In genomic region chr16:3171181-3171854, GRCh38 we compare ENCODE assay signal across 9 cellular contexts. TPM values are rescaled to one million over a fixed set of nuclear protein-coding genes. Genes with fewer than 3 reads are reported as not detected.
DNase-seq lines count a peak whose midpoint lies in the region; ATAC-seq, FAIRE-seq and TF ChIP-seq lines count a peak whose summit lies in the region.
"Had no signal": no experiment of that assay in that cellular context is flagged by ENCODE, and none has a peak within 500 bp of the region (broad histone marks: within the 10 kb centered on the region; RNA-seq: fewer than 3 reads in every experiment).

No MANE protein-coding gene starts in this region.

- POLR2A ChIA-PET in K562 (lab: Yijun Ruan, JAX) (interaction anchor here (0.6 to 1.6 kb wide), 5 partner anchors 10 to 112 kb away, joined by 3 to 8 read pairs (median 3); partner anchors contain the start of gene ZNF263), RWPE1 (lab: Yijun Ruan, JAX; ENCODE audit: low non-redundant PET) (no interaction called here)

- WGBS in K562 (ENCODE audit: insufficient coverage, low coverage, missing lambda C conversion rate): 33% methylated on average over 31 of the region's 35 CpGs

- CTCF ChIA-PET in K562 (lab: Yijun Ruan, JAX; ENCODE audit: low intra/inter-chr PET ratio): no interaction called here
- CTCF ChIA-PET in RWPE1 (lab: Yijun Ruan, JAX): interaction anchor here (0.6 to 1.3 kb wide), 3 partner anchors 82 to 121 kb away, joined by 3 to 5 read pairs (median 4); no protein-coding TSS in a partner anchor

- peaks cover 8% of the 10 kb centered on the region for H3K4me1 ChIP-seq in NT2/D1 (ENCODE audit: insufficient read depth, insufficient read length)
- peaks cover 0 to 46% of the 10 kb centered on the region in 2 experiments; a peak in 3 of 5 replicates for H3K4me1 ChIP-seq in K562 (replicated peaks in 1 of 2; ENCODE audit: control insufficient read depth in 2 of 2, insufficient read depth in 2 of 2, low read length in 2 of 2)
- no peaks in the 10 kb centered on the region for H3K4me1 ChIP-seq in parathyroid adenoma

- peak; percentile 45 for ATAC-seq in GM18517 (IDR thresholded peaks at IDR 0.05; ENCODE audit: unreplicated experiment)
- ATAC-seq in K562: no peak
- ATAC-seq in GM21515 (IDR thresholded peaks at IDR 0.05; ENCODE audit: unreplicated experiment): no peak

- H3K4me3 ChIP-seq in NT2/D1 (ENCODE audit: insufficient read length, low read depth) (peak overlapping the region; percentile 35), K562 (no peak overlapping the region), parathyroid adenoma (ENCODE audit: low read depth, low read length) (no peak overlapping the region)

- TF ChIP-seq CTCF in K562 (IDR thresholded peaks at IDR 0.05 in 2 of 3, conservative IDR thresholded peaks at IDR 0.05 in 1 of 3; ENCODE audit: insufficient read depth in 2 of 3, low read depth in 1 of 3, low read length in 3 of 3): no peak
- no peak for TF ChIP-seq CTCF in parathyroid adenoma (IDR thresholded peaks at IDR 0.05)
- TF ChIP-seq CTCF in RWPE1 (conservative IDR thresholded peaks at IDR 0.05; ENCODE audit: low read depth): no peak

- 0 out of 2 replicates have a peak, but pooled peaks cover 5% of the 10 kb centered on the region for H4K20me1 ChIP-seq in K562 (replicated peaks; ENCODE audit: control insufficient read depth, insufficient read depth, low read length)

- H3K27ac ChIP-seq in K562 (ENCODE audit: extremely low read depth, low read depth, low read length) (no peak overlapping the region), parathyroid adenoma (no peak overlapping the region), RWPE1 (no peak overlapping the region)
- H3K27ac ChIP-seq: upper lobe of left lung had no signal

- no peak for TF ChIP-seq RAD21 in K562 (CRISPR knock-in tag; conservative IDR thresholded peaks at IDR 0.05 in 1 of 2, IDR thresholded peaks at IDR 0.05 in 1 of 2)

- H3K9me3 ChIP-seq in NT2/D1 (ENCODE audit: insufficient read depth, low read length): no peaks in the 10 kb centered on the region
- no peaks in the 10 kb centered on the region for H3K9me3 ChIP-seq in K562 (replicated peaks; ENCODE audit: control insufficient read depth, insufficient read depth, low read depth, low read length)
- H3K9me3 ChIP-seq in parathyroid adenoma (ENCODE audit: control insufficient read depth, low read length): no peaks in the 10 kb centered on the region
- H3K9me3 ChIP-seq: upper lobe of left lung had no signal

- H3K79me2 ChIP-seq in K562 (ENCODE audit: control insufficient read depth, insufficient read depth, low read length) (no peaks in the 10 kb centered on the region), parathyroid adenoma (no peaks in the 10 kb centered on the region)

- H3K9ac ChIP-seq in NT2/D1 (ENCODE audit: insufficient read length, low read depth) (peak overlapping the region; percentile 61), K562 (ENCODE audit: insufficient read depth in 1 of 2, low read depth in 2 of 2, low read length in 2 of 2) (peak overlapping the region in 1 of 2 experiments; percentile 73; a peak in 2 of 4 replicates), parathyroid adenoma (no peak overlapping the region)

- H3K36me3 ChIP-seq in NT2/D1 (ENCODE audit: insufficient read depth, insufficient read length, low read length) (no peaks in the 10 kb centered on the region), K562 (ENCODE audit: control insufficient read depth, insufficient read depth, low read length) (no peaks in the 10 kb centered on the region), parathyroid adenoma (ENCODE audit: control insufficient read depth, insufficient read depth, low read length) (no peaks in the 10 kb centered on the region)
- H3K36me3 ChIP-seq: upper lobe of left lung had no signal

- H2AFZ ChIP-seq in K562 (ENCODE audit: low read depth, low read length) (peak overlapping the region; percentile 14), parathyroid adenoma (peak overlapping the region; percentile 20)

- intact Hi-C loops in K562 (cut with micrococcal nuclease): loop anchor here (10.0 kb wide), 1 partner anchor 117 kb away; no protein-coding TSS in a partner anchor

- TF ChIP-seq EP300 in K562 (IDR thresholded peaks at IDR 0.05; ENCODE audit: low read length): no peak

- DNase-seq in NT2/D1 (ENCODE audit: low read depth, low spot score) (no peak), K562 (ENCODE audit: extremely low read depth in 1 of 4, low spot score in 3 of 4) (peak in 1 of 4 experiments; percentile 34), RWPE1 (ENCODE audit: low spot score) (no peak), NCI-H2227 (lab: John Stamatoyannopoulos, UW; ENCODE audit: unreplicated experiment) (no peak), COLO829 (ENCODE audit: low spot score) (no peak)

- H3K4me2 ChIP-seq in K562 (ENCODE audit: insufficient read depth, low read length) (peak overlapping the region; percentile 36; the same call in 1 of the 2 replicates), parathyroid adenoma (ENCODE audit: low read length) (peak overlapping the region; percentile 41)

- H3K27me3 ChIP-seq in NT2/D1 (ENCODE audit: insufficient read depth, insufficient read length) (peaks cover 66% of the 10 kb centered on the region), K562 (ENCODE audit: control insufficient read depth in 2 of 2, insufficient read depth in 2 of 2, low read length in 2 of 2) (peaks cover 0 to 4% of the 10 kb centered on the region in 2 experiments; a peak in 1 of 5 replicates), parathyroid adenoma (ENCODE audit: control insufficient read depth, insufficient read depth, low read length) (no peaks in the 10 kb centered on the region)

- H3K9me1 ChIP-seq in K562 (ENCODE audit: control insufficient read depth, insufficient read depth, low read length): no peaks in the 10 kb centered on the region

- no peak for FAIRE-seq in K562 (lab: Jason Lieb, UNC)

- in situ Hi-C loops in K562 (cut with MboI): no loop called here

- no TSS peak for BruUV-seq in K562 (replicated peaks; lab: Mats Ljungman, UMichigan)

- TF ChIP-seq POLR2A in K562 (conservative IDR thresholded peaks at IDR 0.05): no peak

TF ChIP-seq in K562, 482 proteins besides CTCF, POLR2A, EP300 and RAD21 (continues in another document):
- TF ChIP-seq ZNF696 (CRISPR knock-in tag; conservative IDR thresholded peaks at IDR 0.05): no peak

RNA-seq across cellular contexts. Expression of gene OR1F1, which starts 16.7 kb away (rescaled TPM):
- 0.81 and 1.4 TPM in 2 replicates for total RNA-seq in K562 (2011; cell fraction: chromatin; rRNA removed; ENCODE audit: low replicate concordance)
- 1.3 and 1.8 TPM in 2 replicates for total RNA-seq in K562 (2011; cell fraction: nucleolus; rRNA removed)
- total RNA-seq in K562 (2011; cell fraction: nucleoplasm; rRNA removed): 0.73 and 2.6 TPM in 2 replicates
- total RNA-seq in K562 (2014; rRNA removed) (0.45 TPM in 1 of 2 replicates, not detected in the other), K562 (2014; rRNA removed; fragmentation: Illumina TruSeq; extraction: Trizol) (0.15 and 0.54 TPM in 2 replicates), K562 (2015; rRNA removed; fragmentation: Illumina TruSeq; extraction: Trizol) (0.23 TPM in 1 of 2 replicates, not detected in the other), K562 (2021) (0.22 TPM in 1 of 2 replicates, not detected in the other)
- polyA plus RNA-seq in K562 (2011; rRNA removed) (0.46 TPM in 2 replicates), K562 (2014; fragmentation: Illumina TruSeq; extraction: Trizol) (0.30 and 0.61 TPM in 2 replicates), K562 (2014; fragmentation: Nextera tagmentation; extraction: Ambion mirVana) (not detected), K562 (2014; rRNA removed) (0.12 and 0.25 TPM in 2 replicates)
- polyA plus RNA-seq in K562 (2011; cell fraction: cytosol; rRNA removed): 1.1 and 1.3 TPM in 2 replicates
- polyA plus RNA-seq in K562 (2011; cell fraction: nucleus; rRNA removed): 0.57 and 1.0 TPM in 2 replicates
- 0.08 and 0.11 TPM in 2 replicates for polyA plus RNA-seq in K562 (2012)
- polyA minus RNA-seq in K562 (2011; rRNA and poly(A)+ RNA removed): 0.84 and 2.9 TPM in 2 replicates
- 2.0 TPM in 1 of 2 replicates, not detected in the other for polyA minus RNA-seq in K562 (2011; cell fraction: cytosol; rRNA and poly(A)+ RNA removed)
- polyA minus RNA-seq in K562 (2011; cell fraction: nucleus; rRNA and poly(A)+ RNA removed): 0.44 TPM in 1 of 2 replicates, not detected in the other
- total RNA-seq: upper lobe of left lung had no signal

RNA-seq across cellular contexts. Expression of gene ZNF213, which starts 36.5 kb away (rescaled TPM):
- total RNA-seq in K562 (2011; cell fraction: chromatin; rRNA removed; ENCODE audit: low replicate concordance): 3.3 and 8.4 TPM in 2 replicates
- total RNA-seq in K562 (2011; cell fraction: nucleolus; rRNA removed): 6.6 and 7.7 TPM in 2 replicates
- total RNA-seq in K562 (2011; cell fraction: nucleoplasm; rRNA removed): 4.5 and 4.7 TPM in 2 replicates
- 2.7 and 3.2 TPM in 2 replicates for total RNA-seq in K562 (2014; rRNA removed)
- 0.61 and 0.84 TPM in 2 replicates for total RNA-seq in K562 (2014; rRNA removed; fragmentation: Illumina TruSeq; extraction: Trizol)
- 1.8 and 2.1 TPM in 2 replicates for total RNA-seq in K562 (2015; rRNA removed; fragmentation: Illumina TruSeq; extraction: Trizol)
- 9.3 and 10.0 TPM in 2 replicates for total RNA-seq in K562 (2021)
- 0.74 and 1.2 TPM in 2 replicates for polyA plus RNA-seq in K562 (2011; rRNA removed)
- 0.93 and 2.0 TPM in 2 replicates for polyA plus RNA-seq in K562 (2011; cell fraction: cytosol; rRNA removed)
- polyA plus RNA-seq in K562 (2011; cell fraction: nucleus; rRNA removed): 3.5 and 6.9 TPM in 2 replicates
- 6.1 and 13.6 TPM in 2 replicates for polyA plus RNA-seq in K562 (2012)
- polyA plus RNA-seq in K562 (2014; fragmentation: Illumina TruSeq; extraction: Trizol): 1.8 and 5.0 TPM in 2 replicates
- polyA plus RNA-seq in K562 (2014; fragmentation: Nextera tagmentation; extraction: Ambion mirVana): under 1 TPM; 0.49 to 0.62 TPM
- polyA plus RNA-seq in K562 (2014; rRNA removed): 3.1 and 3.2 TPM in 2 replicates
- polyA minus RNA-seq in K562 (2011; rRNA and poly(A)+ RNA removed): 0.88 and 0.99 TPM in 2 replicates
- 3.6 and 7.0 TPM in 2 replicates for polyA minus RNA-seq in K562 (2011; cell fraction: cytosol; rRNA and poly(A)+ RNA removed)
- 3.0 and 3.4 TPM in 2 replicates for polyA minus RNA-seq in K562 (2011; cell fraction: nucleus; rRNA and poly(A)+ RNA removed)

RNA-seq across cellular contexts. Expression of gene ZNF205, which starts 58.9 kb away (rescaled TPM):
- total RNA-seq in K562 (2011; cell fraction: chromatin; rRNA removed; ENCODE audit: low replicate concordance): 3.9 and 8.4 TPM in 2 replicates
- total RNA-seq in K562 (2011; cell fraction: nucleolus; rRNA removed): 8.7 and 9.3 TPM in 2 replicates
- total RNA-seq in K562 (2011; cell fraction: nucleoplasm; rRNA removed): 3.0 and 3.1 TPM in 2 replicates
- total RNA-seq in K562 (2014; rRNA removed) (11.8 and 14.2 TPM in 2 replicates), K562 (2014; rRNA removed; fragmentation: Illumina TruSeq; extraction: Trizol) (1.9 and 2.4 TPM in 2 replicates), K562 (2015; rRNA removed; fragmentation: Illumina TruSeq; extraction: Trizol) (5.1 and 5.4 TPM in 2 replicates), K562 (2021) (9.4 and 10.1 TPM in 2 replicates)
- polyA plus RNA-seq in K562 (2011; rRNA removed) (3.6 and 4.7 TPM in 2 replicates), K562 (2014; fragmentation: Illumina TruSeq; extraction: Trizol) (3.3 and 5.0 TPM in 2 replicates), K562 (2014; fragmentation: Nextera tagmentation; extraction: Ambion mirVana) (not detected), K562 (2014; rRNA removed) (8.3 and 8.7 TPM in 2 replicates)
- 6.0 and 16.0 TPM in 2 replicates for polyA plus RNA-seq in K562 (2011; cell fraction: cytosol; rRNA removed)
- polyA plus RNA-seq in K562 (2011; cell fraction: nucleus; rRNA removed): 6.6 and 12.0 TPM in 2 replicates
- 6.3 and 12.0 TPM in 2 replicates for polyA plus RNA-seq in K562 (2012)
- 0.81 and 2.0 TPM in 2 replicates for polyA minus RNA-seq in K562 (2011; rRNA and poly(A)+ RNA removed)
- 4.6 and 6.7 TPM in 2 replicates for polyA minus RNA-seq in K562 (2011; cell fraction: cytosol; rRNA and poly(A)+ RNA removed)
- polyA minus RNA-seq in K562 (2011; cell fraction: nucleus; rRNA and poly(A)+ RNA removed): 1.9 and 2.6 TPM in 2 replicates
